1 cellular context compared by ENCODE assay signal in genomic region chr14:65354131-65354530, GRCh38.
TF ChIP-seq lines count a peak whose summit lies in the region.

No MANE protein-coding gene starts in this region.

TF ChIP-seq in GM12878, 131 proteins besides CTCF, POLR2A, EP300 and RAD21:
- TF ChIP-seq BCL3 (IDR thresholded peaks at IDR 0.05; ENCODE audit: borderline replicate concordance, insufficient read depth, low read depth, low read length, poor library complexity, severe bottlenecking) (no peak), POLR2AphosphoS2 (IDR thresholded peaks at IDR 0.05; ENCODE audit: low read depth, low read length) (no peak), SMAD1 (IDR thresholded peaks at IDR 0.05; ENCODE audit: low read depth, partially characterized antibody) (no peak), RBBP5 (conservative IDR thresholded peaks at IDR 0.05) (no peak), TCF3 (IDR thresholded peaks at IDR 0.05; ENCODE audit: borderline replicate concordance, insufficient read depth, low read depth, low read length) (no peak), NFYA (IDR thresholded peaks at IDR 0.05; ENCODE audit: borderline replicate concordance, low read depth, low read length) (no peak), SIN3A (IDR thresholded peaks at IDR 0.05; ENCODE audit: low read depth, low read length) (no peak), ESRRA (IDR thresholded peaks at IDR 0.05; ENCODE audit: low read length) (no peak), IRF4 (IDR thresholded peaks at IDR 0.05; ENCODE audit: low read depth, low read length) (no peak), KLF5 (IDR thresholded peaks at IDR 0.05; ENCODE audit: partially characterized antibody) (no peak), LARP7 (IDR thresholded peaks at IDR 0.05) (no peak), WRNIP1 (IDR thresholded peaks at IDR 0.05; ENCODE audit: borderline replicate concordance, low read depth, low read length) (no peak), FOXK2 (IDR thresholded peaks at IDR 0.05) (no peak), ZNF592 (IDR thresholded peaks at IDR 0.05) (no peak), SMARCA5 (IDR thresholded peaks at IDR 0.05) (no peak), ATF7 (IDR thresholded peaks at IDR 0.05; ENCODE audit: low read depth) (no peak), ZNF274 (IDR thresholded peaks at IDR 0.05; ENCODE audit: insufficient read depth, insufficient read length) (no peak), FOS (IDR thresholded peaks at IDR 0.05; ENCODE audit: borderline replicate concordance, extremely low read depth, insufficient read length) (no peak), RB1 (IDR thresholded peaks at IDR 0.05; ENCODE audit: borderline replicate concordance) (no peak)
- TF ChIP-seq, protein P1, sequence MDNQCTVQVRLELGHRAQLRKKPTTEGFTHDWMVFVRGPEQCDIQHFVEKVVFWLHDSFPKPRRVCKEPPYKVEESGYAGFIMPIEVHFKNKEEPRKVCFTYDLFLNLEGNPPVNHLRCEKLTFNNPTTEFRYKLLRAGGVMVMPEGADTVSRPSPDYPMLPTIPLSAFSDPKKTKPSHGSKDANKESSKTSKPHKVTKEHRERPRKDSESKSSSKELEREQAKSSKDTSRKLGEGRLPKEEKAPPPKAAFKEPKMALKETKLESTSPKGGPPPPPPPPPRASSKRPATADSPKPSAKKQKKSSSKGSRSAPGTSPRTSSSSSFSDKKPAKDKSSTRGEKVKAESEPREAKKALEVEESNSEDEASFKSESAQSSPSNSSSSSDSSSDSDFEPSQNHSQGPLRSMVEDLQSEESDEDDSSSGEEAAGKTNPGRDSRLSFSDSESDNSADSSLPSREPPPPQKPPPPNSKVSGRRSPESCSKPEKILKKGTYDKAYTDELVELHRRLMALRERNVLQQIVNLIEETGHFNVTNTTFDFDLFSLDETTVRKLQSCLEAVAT (IDR thresholded peaks at IDR 0.05), result no peak
